ENCODE assay signal across 26 cellular contexts in genomic region chr22:40567626-40568328, GRCh38.
DNase-seq lines count a peak whose midpoint lies in the region; ATAC-seq and TF ChIP-seq lines count a peak whose summit lies in the region.
"Had no signal": no experiment of that assay in that cellular context is flagged by ENCODE, and none has a peak within 500 bp of the region (broad histone marks: within the 10 kb centered on the region; RNA-seq: fewer than 3 reads in every experiment).

No MANE protein-coding gene starts in this region.

- CTCF ChIA-PET in Panc1 (lab: Charles Lee) = no interaction called here

- no peak for ATAC-seq in Panc1
- ATAC-seq in stimulated activated effector memory CD8-positive, alpha-beta T cell treated with anti-CD3 and anti-CD28 coated beads, Interleukin-12 subunit alpha, Interleukin-12 subunit beta, amount 100 ng/mL, for 72 hours = no peak
- ATAC-seq in GM21526 (IDR thresholded peaks at IDR 0.05; ENCODE audit: low FRiP score, unreplicated experiment) = no peak
- ATAC-seq: activated naive CD4-positive, alpha-beta T cell treated with anti-CD3 and anti-CD28 coated beads, Interleukin-2, amount 50 U/mL, for 72 hours; activated T-helper 17 cell treated with anti-CD3 and anti-CD28 coated beads, Interleukin-2, amount 50 U/mL, for 72 hours; GM23338 had no signal

- no peak for DNase-seq in GM23248
- DNase-seq in Panc1 (ENCODE audit: low read depth, low spot score) = no peak
- no peak for DNase-seq in endothelial cell (ENCODE audit: low spot score)
- DNase-seq in nephron progenitor cell = no peak
- no peak for DNase-seq in stimulated activated effector memory CD8-positive, alpha-beta T cell treated with anti-CD3 and anti-CD28 coated beads, Interleukin-12 subunit alpha, Interleukin-12 subunit beta, amount 100 ng/mL, for 72 hours (ENCODE audit: low spot score in 2 of 2)
- no peak for DNase-seq in NCI-H510A treated with DMSO at 0.1 percent for 48 hours (lab: John Stamatoyannopoulos, UW)
- no peak for DNase-seq in activated CD8-positive, alpha-beta memory T cell treated with anti-CD3 and anti-CD28 coated beads for 24 hours
- DNase-seq: activated CD4-positive, alpha-beta T cell treated with anti-CD3 and anti-CD28 coated beads, Interleukin-2, amount 50 U/mL, for 48 hours; activated CD4-positive, CD25-positive, alpha-beta regulatory T cell; activated CD8-positive, alpha-beta memory T cell treated with anti-CD3 and anti-CD28 coated beads, Interleukin-2, amount 50 U/mL, for 48 hours; CD4-positive, CD25-positive, alpha-beta regulatory T cell; DMS 273 treated with DMSO at 0.1 percent for 48 hours; immature natural killer cell; left ventricle myocardium inferior; NCI-H1092; NCI-H1930; NCI-H2227 treated with DMSO at 0.1 percent for 48 hours; RPMI8226; stomach; transverse colon had no signal

- peaks cover 6% of the 10 kb centered on the region; the same call in 1 of the 2 replicates for H3F3A ChIP-seq in GM23248 (ENCODE audit: insufficient read depth)

- H3K36me3 Mint-ChIP-seq in endothelial cell (ENCODE audit: low read depth, unreplicated experiment) (peaks cover 15% of the 10 kb centered on the region), nephron progenitor cell (ENCODE audit: low read depth) (peaks cover 51% of the 10 kb centered on the region)
- no peaks in the 10 kb centered on the region for H3K36me3 Mint-ChIP-seq in stimulated activated effector memory CD8-positive, alpha-beta T cell treated with anti-CD3 and anti-CD28 coated beads, Interleukin-12 subunit alpha, Interleukin-12 subunit beta, amount 100 ng/mL, for 72 hours

- H3K27me3 ChIP-seq in GM23248 (replicated peaks; ENCODE audit: insufficient read depth) = no peaks in the 10 kb centered on the region
- no peaks in the 10 kb centered on the region for H3K27me3 ChIP-seq in Panc1 (ENCODE audit: control insufficient read depth, insufficient read depth, low read length)
- H3K27me3 ChIP-seq: stomach, transverse colon had no signal

- no peaks in the 10 kb centered on the region for H4K20me1 ChIP-seq in GM23248 (ENCODE audit: insufficient read depth)

- peaks cover 95% of the 10 kb centered on the region for H3K79me2 ChIP-seq in GM23248 (ENCODE audit: insufficient read depth)

- no peak overlapping the region for H3K4me3 Mint-ChIP-seq in endothelial cell (ENCODE audit: unreplicated experiment)
- no peak overlapping the region for H3K4me3 Mint-ChIP-seq in nephron progenitor cell
- no peak overlapping the region for H3K4me3 Mint-ChIP-seq in stimulated activated effector memory CD8-positive, alpha-beta T cell treated with anti-CD3 and anti-CD28 coated beads, Interleukin-12 subunit alpha, Interleukin-12 subunit beta, amount 100 ng/mL, for 72 hours
- H3K4me3 Mint-ChIP-seq: activated T-helper 17 cell treated with anti-CD3 and anti-CD28 coated beads, Interleukin-2, amount 50 U/mL, for 72 hours; CD4-positive, CD25-positive, alpha-beta regulatory T cell; GM23338; immature natural killer cell; neural crest cell had no signal

- no TSS peak for BruUV-seq in Panc1 (replicated peaks; lab: Mats Ljungman, UMichigan)

- H3K4me1 ChIP-seq in GM23248 (ENCODE audit: insufficient read depth) (peaks cover 22% of the 10 kb centered on the region), Panc1 (ENCODE audit: control insufficient read depth, insufficient read depth, low read length) (peaks cover 14% of the 10 kb centered on the region; the same call in 1 of the 2 replicates)

- no peak overlapping the region for H2AFZ ChIP-seq in GM23248
- H2AFZ ChIP-seq: GM23338 had no signal

- no peaks in the 10 kb centered on the region; the same call in 1 of the 2 replicates for H3K36me3 ChIP-seq in GM23248 (ENCODE audit: low read depth)
- H3K36me3 ChIP-seq in Panc1 (ENCODE audit: control insufficient read depth, insufficient read depth, low read length) = no peaks in the 10 kb centered on the region
- H3K36me3 ChIP-seq: left ventricle myocardium inferior, stomach, transverse colon had no signal

- in situ Hi-C loops in GM23248 (cut with MboI) (no loop called here), Panc1 (cut with HindIII; ENCODE audit: low pct_unique_long_range_greater_than_20kb, low sequenced_read_pairs) (no loop called here)

- intact Hi-C loops in Panc1 (cut with micrococcal nuclease; ENCODE audit: unreplicated experiment) = no loop called here

- H3K4me2 ChIP-seq in GM23248 (ENCODE audit: unreplicated experiment) = peak overlapping the region; percentile 40
- H3K4me2 ChIP-seq: GM23338 had no signal

- H3K9ac ChIP-seq in GM23248 = no peak overlapping the region

- WGBS in GM23248 (ENCODE audit: low coverage in 1 of 2, low lambda C conversion rate in 2 of 2, missing lambda C conversion rate in 2 of 2), 2 experiments = 95 to 100% methylated on average over 1 of the region's 1 CpG

- TF ChIP-seq CTCF in Panc1 (IDR thresholded peaks at IDR 0.05) (no peak), endothelial cell (IDR thresholded peaks at IDR 0.05; ENCODE audit: unreplicated experiment) (no peak), nephron progenitor cell (IDR thresholded peaks at IDR 0.05) (no peak)

- H3K27ac Mint-ChIP-seq in endothelial cell (ENCODE audit: unreplicated experiment) = peak overlapping the region; percentile 7
- peak overlapping the region; percentile 47 for H3K27ac Mint-ChIP-seq in nephron progenitor cell
- no peak overlapping the region for H3K27ac Mint-ChIP-seq in stimulated activated effector memory CD8-positive, alpha-beta T cell treated with anti-CD3 and anti-CD28 coated beads, Interleukin-12 subunit alpha, Interleukin-12 subunit beta, amount 100 ng/mL, for 72 hours
- H3K27ac Mint-ChIP-seq: activated naive CD4-positive, alpha-beta T cell treated with anti-CD3 and anti-CD28 coated beads, Interleukin-2, amount 50 U/mL, for 72 hours; activated T-helper 17 cell treated with anti-CD3 and anti-CD28 coated beads, Interleukin-2, amount 50 U/mL, for 72 hours; GM23338; immature natural killer cell had no signal

- H3K27ac ChIP-seq in GM23248 (no peak overlapping the region), Panc1 (ENCODE audit: low read length) (0 out of 2 replicates have a peak overlapping the region, but pooled peaks have one; percentile 10)
- H3K27ac ChIP-seq: left ventricle myocardium inferior, SK-N-MC, stomach, transverse colon had no signal

- H3K9me2 ChIP-seq in GM23248 (ENCODE audit: insufficient read depth) = no peaks in the 10 kb centered on the region

- H3K4me3 ChIP-seq in GM23248 (no peak overlapping the region), Panc1 (ENCODE audit: low read depth in 2 of 2, low read length in 2 of 2) (no peak overlapping the region)
- H3K4me3 ChIP-seq: GM23338, left ventricle myocardium inferior, SK-N-MC, stomach, transverse colon had no signal

- H3K27me3 Mint-ChIP-seq in endothelial cell (ENCODE audit: unreplicated experiment) = peaks cover 2% of the 10 kb centered on the region
- H3K27me3 Mint-ChIP-seq in nephron progenitor cell (ENCODE audit: low read depth, poor library complexity) = no peaks in the 10 kb centered on the region
- H3K27me3 Mint-ChIP-seq: activated T-helper 17 cell treated with anti-CD3 and anti-CD28 coated beads, Interleukin-2, amount 50 U/mL, for 72 hours; CD4-positive, CD25-positive, alpha-beta regulatory T cell had no signal

- POLR2A ChIA-PET in Panc1 (lab: Charles Lee) = no interaction called here

- H3K4me1 Mint-ChIP-seq in endothelial cell (ENCODE audit: unreplicated experiment) (peaks cover 26% of the 10 kb centered on the region), nephron progenitor cell (peaks cover 21% of the 10 kb centered on the region)
- peaks cover 14% of the 10 kb centered on the region for H3K4me1 Mint-ChIP-seq in stimulated activated effector memory CD8-positive, alpha-beta T cell treated with anti-CD3 and anti-CD28 coated beads, Interleukin-12 subunit alpha, Interleukin-12 subunit beta, amount 100 ng/mL, for 72 hours

- H3K9me3 ChIP-seq in GM23248 (ENCODE audit: low read depth) (peaks cover 3% of the 10 kb centered on the region), Panc1 (ENCODE audit: control insufficient read depth, insufficient read depth, low read depth, low read length) (no peaks in the 10 kb centered on the region; the same call in 1 of the 2 replicates)
- H3K9me3 ChIP-seq: stomach had no signal

- H3K9me3 Mint-ChIP-seq in endothelial cell (ENCODE audit: unreplicated experiment) = peaks cover 5% of the 10 kb centered on the region
- H3K9me3 Mint-ChIP-seq in nephron progenitor cell = peaks cover 37% of the 10 kb centered on the region
- no peaks in the 10 kb centered on the region for H3K9me3 Mint-ChIP-seq in stimulated activated effector memory CD8-positive, alpha-beta T cell treated with anti-CD3 and anti-CD28 coated beads, Interleukin-12 subunit alpha, Interleukin-12 subunit beta, amount 100 ng/mL, for 72 hours
- H3K9me3 Mint-ChIP-seq: activated T-helper 17 cell treated with anti-CD3 and anti-CD28 coated beads, Interleukin-2, amount 50 U/mL, for 72 hours; immature natural killer cell had no signal
